ENCODE assay signal across 8 cellular contexts in the genomic region with DNA sequence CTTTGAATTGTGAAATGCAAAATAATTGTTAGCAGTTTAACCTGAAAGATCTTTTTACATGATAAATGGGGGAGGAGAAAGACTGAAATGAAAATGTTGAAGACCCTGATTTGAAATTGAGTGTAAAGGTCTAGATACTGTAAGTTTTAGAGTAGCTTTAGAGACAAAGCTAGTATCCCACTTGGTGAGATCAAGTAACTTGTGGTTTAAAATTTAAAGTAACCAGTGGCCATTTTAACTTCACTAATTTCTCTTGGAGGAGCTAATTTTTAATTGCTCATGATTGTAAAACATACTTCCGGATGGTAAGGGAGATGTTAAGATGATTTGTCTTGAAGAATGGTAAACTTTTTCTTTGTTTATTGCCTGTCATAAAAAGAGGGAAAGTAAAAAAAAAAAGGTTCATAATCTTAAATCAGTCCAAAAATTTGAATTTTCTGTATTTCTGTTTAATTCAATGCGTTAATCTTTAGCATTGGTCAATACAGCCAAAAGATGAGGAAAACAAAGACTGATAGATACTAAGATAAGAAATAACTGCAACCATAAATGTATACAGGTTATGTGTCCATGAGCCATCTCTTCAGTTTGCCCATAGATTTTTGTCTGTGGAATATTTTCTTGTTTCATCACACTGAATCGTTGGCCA. TPM values are rescaled to one million over a fixed set of nuclear protein-coding genes. Genes with fewer than 3 reads are reported as not detected.
DNase-seq lines count a peak whose midpoint lies in the region; ATAC-seq, FAIRE-seq and TF ChIP-seq lines count a peak whose summit lies in the region.

No MANE protein-coding gene starts in this region.

- peaks cover 31% of the 10 kb centered on the region for H3K4me1 ChIP-seq in OCI-LY3 (ENCODE audit: low read length)

- no peaks in the 10 kb centered on the region for H3K9me3 ChIP-seq in OCI-LY3 (ENCODE audit: insufficient read depth, low read length)
- H3K9me3 ChIP-seq in neural cell (ENCODE audit: low read length) = no peaks in the 10 kb centered on the region

- peak; percentile 47 for FAIRE-seq in GM12891 (lab: Jason Lieb, UNC)

- ATAC-seq in sciatic nerve = no peak

- intact Hi-C loops in dorsolateral prefrontal cortex (cut with DNase I) = no loop called here
- intact Hi-C loops in sciatic nerve (cut with DNase I) = no loop called here

- no peak for TF ChIP-seq CTCF in OCI-LY3 (IDR thresholded peaks at IDR 0.05; ENCODE audit: low read depth, low read length)
- TF ChIP-seq CTCF in dorsolateral prefrontal cortex (IDR thresholded peaks at IDR 0.05 in 54 of 56, conservative IDR thresholded peaks at IDR 0.05 in 2 of 56; ENCODE audit: low read depth in 1 of 56, partially characterized antibody in 56 of 56) = no peak
- no peak for TF ChIP-seq CTCF in neural cell (IDR thresholded peaks at IDR 0.05; ENCODE audit: poor library complexity, severe bottlenecking)

- H4K20me1 ChIP-seq in OCI-LY3 (ENCODE audit: insufficient read depth, low read length) (peaks cover 5% of the 10 kb centered on the region), neural cell (ENCODE audit: insufficient read depth) (peaks cover 2% of the 10 kb centered on the region)

- H3K27me3 ChIP-seq in OCI-LY3 (ENCODE audit: low read depth, low read length) = no peaks in the 10 kb centered on the region
- H3K27me3 ChIP-seq in dorsolateral prefrontal cortex = no peaks in the 10 kb centered on the region
- no peaks in the 10 kb centered on the region for H3K27me3 ChIP-seq in neural cell (ENCODE audit: insufficient read depth, low read depth, low read length)

- no peaks in the 10 kb centered on the region for H3K9me2 ChIP-seq in neural cell (ENCODE audit: insufficient read depth, low read length)

- H3K4me3 ChIP-seq in OCI-LY3 (ENCODE audit: low read length) (peak overlapping the region; percentile 79), dorsolateral prefrontal cortex (peak overlapping the region; percentile 60 to 98 (median 90)), neural cell (ENCODE audit: low read length) (peak overlapping the region; percentile 71)

- DNase-seq in GM12891 (ENCODE audit: insufficient read length, low spot score) (no peak), dorsolateral prefrontal cortex (no peak), HuH-7 (ENCODE audit: low spot score) (no peak), OCI-M2 (lab: John Stamatoyannopoulos, UW; ENCODE audit: unreplicated experiment) (no peak), sciatic nerve (ENCODE audit: low spot score) (no peak), globus pallidus (ENCODE audit: low spot score) (no peak)

- H3K27ac ChIP-seq in OCI-LY3 (ENCODE audit: low read length) (peak overlapping the region; percentile 82), dorsolateral prefrontal cortex (peak overlapping the region; percentile 90 to 100 (median 100)), neural cell (ENCODE audit: low read length) (peak overlapping the region; percentile 96)

- peak overlapping the region; percentile 82 for H3K4me2 ChIP-seq in OCI-LY3 (ENCODE audit: low read length)
- peak overlapping the region; percentile 70 for H3K4me2 ChIP-seq in neural cell (ENCODE audit: low read length)

- no peaks in the 10 kb centered on the region for H3F3A ChIP-seq in neural cell (ENCODE audit: insufficient read depth, low read length, poor library complexity, severe bottlenecking)

- TF ChIP-seq RAD21 in neural cell (conservative IDR thresholded peaks at IDR 0.05) = no peak

- H3K79me2 ChIP-seq in OCI-LY3 (ENCODE audit: low read length) (peaks cover 79% of the 10 kb centered on the region), neural cell (replicated peaks; ENCODE audit: insufficient read depth, low read length) (peaks cover 83% of the 10 kb centered on the region)

- H3K9ac ChIP-seq in OCI-LY3 (ENCODE audit: low read length) = peak overlapping the region; percentile 96
- H3K9ac ChIP-seq in neural cell (ENCODE audit: low read length) = peak overlapping the region; percentile 97

- H3K36me3 ChIP-seq in OCI-LY3 (replicated peaks; ENCODE audit: low read depth, low read length) (peaks cover 59% of the 10 kb centered on the region), neural cell (ENCODE audit: insufficient read depth, low read length) (peaks cover 7% of the 10 kb centered on the region)

- H2AFZ ChIP-seq in OCI-LY3 (ENCODE audit: low read depth, low read length) (no peak overlapping the region), neural cell (ENCODE audit: low read depth, low read length) (no peak overlapping the region)

- TF ChIP-seq EP300 in neural cell (conservative IDR thresholded peaks at IDR 0.05; ENCODE audit: poor library complexity, severe bottlenecking) = no peak

- TF ChIP-seq POLR2A in GM12891 (IDR thresholded peaks at IDR 0.05; ENCODE audit: low read depth, low read length) = no peak

TF ChIP-seq in GM12891, 5 proteins besides CTCF, POLR2A, EP300 and RAD21:
- TF ChIP-seq POU2F2 (IDR thresholded peaks at IDR 0.05; ENCODE audit: low read depth, low read length) = no peak
- no peak for TF ChIP-seq SPI1 (IDR thresholded peaks at IDR 0.05; ENCODE audit: low read depth, low read length)
- TF ChIP-seq TAF1 (IDR thresholded peaks at IDR 0.05; ENCODE audit: low read depth, low read length) = no peak
- no peak for TF ChIP-seq PAX5 (IDR thresholded peaks at IDR 0.05; ENCODE audit: insufficient read depth, low read length, severe bottlenecking)
- no peak for TF ChIP-seq POLR2AphosphoS5 (IDR thresholded peaks at IDR 0.05; ENCODE audit: low read depth, low read length)

TF ChIP-seq in neural cell, 6 proteins besides CTCF, POLR2A, EP300 and RAD21:
- peak; percentile 37 for TF ChIP-seq TAF1 (IDR thresholded peaks at IDR 0.05; ENCODE audit: low read depth)
- no peak for TF ChIP-seq POLR2AphosphoS5 (IDR thresholded peaks at IDR 0.05)
- no peak for TF ChIP-seq SMC3 (conservative IDR thresholded peaks at IDR 0.05; ENCODE audit: poor library complexity)
- TF ChIP-seq, protein P1, sequence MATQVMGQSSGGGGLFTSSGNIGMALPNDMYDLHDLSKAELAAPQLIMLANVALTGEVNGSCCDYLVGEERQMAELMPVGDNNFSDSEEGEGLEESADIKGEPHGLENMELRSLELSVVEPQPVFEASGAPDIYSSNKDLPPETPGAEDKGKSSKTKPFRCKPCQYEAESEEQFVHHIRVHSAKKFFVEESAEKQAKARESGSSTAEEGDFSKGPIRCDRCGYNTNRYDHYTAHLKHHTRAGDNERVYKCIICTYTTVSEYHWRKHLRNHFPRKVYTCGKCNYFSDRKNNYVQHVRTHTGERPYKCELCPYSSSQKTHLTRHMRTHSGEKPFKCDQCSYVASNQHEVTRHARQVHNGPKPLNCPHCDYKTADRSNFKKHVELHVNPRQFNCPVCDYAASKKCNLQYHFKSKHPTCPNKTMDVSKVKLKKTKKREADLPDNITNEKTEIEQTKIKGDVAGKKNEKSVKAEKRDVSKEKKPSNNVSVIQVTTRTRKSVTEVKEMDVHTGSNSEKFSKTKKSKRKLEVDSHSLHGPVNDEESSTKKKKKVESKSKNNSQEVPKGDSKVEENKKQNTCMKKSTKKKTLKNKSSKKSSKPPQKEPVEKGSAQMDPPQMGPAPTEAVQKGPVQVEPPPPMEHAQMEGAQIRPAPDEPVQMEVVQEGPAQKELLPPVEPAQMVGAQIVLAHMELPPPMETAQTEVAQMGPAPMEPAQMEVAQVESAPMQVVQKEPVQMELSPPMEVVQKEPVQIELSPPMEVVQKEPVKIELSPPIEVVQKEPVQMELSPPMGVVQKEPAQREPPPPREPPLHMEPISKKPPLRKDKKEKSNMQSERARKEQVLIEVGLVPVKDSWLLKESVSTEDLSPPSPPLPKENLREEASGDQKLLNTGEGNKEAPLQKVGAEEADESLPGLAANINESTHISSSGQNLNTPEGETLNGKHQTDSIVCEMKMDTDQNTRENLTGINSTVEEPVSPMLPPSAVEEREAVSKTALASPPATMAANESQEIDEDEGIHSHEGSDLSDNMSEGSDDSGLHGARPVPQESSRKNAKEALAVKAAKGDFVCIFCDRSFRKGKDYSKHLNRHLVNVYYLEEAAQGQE (IDR thresholded peaks at IDR 0.05; ENCODE audit: borderline replicate concordance) = peak; percentile 4

RNA-seq across cellular contexts. Expression of a gene that starts 15.2 kb away (rescaled TPM):
- polyA plus RNA-seq in GM12891 (2012; ENCODE audit: low read depth, missing spikeins) = 45.4 TPM
- total RNA-seq in dorsolateral prefrontal cortex (100 to 1,000 TPM; 120 to 227 (median 167) TPM), sciatic nerve (167 TPM)
- polyA plus RNA-seq in neural cell = 101 and 113 TPM in 2 replicates
- 222 and 250 TPM in 2 replicates for polyA minus RNA-seq in neural cell
